ENCODE assay signal across 27 cellular contexts in the genomic region with DNA sequence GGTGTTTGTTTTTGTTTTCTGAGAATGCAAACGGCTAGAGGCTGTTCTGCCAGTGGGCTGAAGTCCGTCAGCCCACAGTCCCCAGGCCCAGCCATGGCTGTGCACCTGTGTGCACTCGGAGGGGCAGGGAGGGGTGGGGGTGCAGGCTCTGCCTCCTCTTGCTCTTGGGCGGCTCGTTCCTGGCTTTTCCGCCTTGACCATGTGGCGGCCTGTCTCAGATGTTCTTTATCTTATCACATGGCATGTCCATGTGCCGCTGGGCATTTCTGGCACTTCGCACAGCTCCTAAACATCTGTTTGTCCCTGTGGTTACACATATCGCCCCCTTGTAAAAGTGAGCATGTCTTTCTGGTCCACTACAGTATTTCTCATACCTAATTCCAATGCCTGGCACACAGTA.
"Had no signal": no experiment of that assay in that cellular context is flagged by ENCODE, and none has a peak within 500 bp of the region (broad histone marks: within the 10 kb centered on the region; RNA-seq: fewer than 3 reads in every experiment).

No MANE protein-coding gene starts in this region.

- H3K27ac ChIP-seq: adrenal gland, body of pancreas, heart right ventricle had no signal

- H3K4me3 ChIP-seq: adrenal gland, body of pancreas, heart right ventricle had no signal

- H3K4me1 Mint-ChIP-seq: activated CD8-positive, alpha-beta memory T cell treated with anti-CD3 and anti-CD28 coated beads, Interleukin-2, amount 10 ng/mL, durations not matched to agents 7 days and 5 days; activated naive CD4-positive, alpha-beta T cell treated with anti-CD3 and anti-CD28 coated beads, Interleukin-2, amount 50 U/mL, for 24 hours; activated naive CD8-positive, alpha-beta T cell treated with anti-CD3 and anti-CD28 coated beads, Interleukin-2, amount 50 U/mL, for 24 hours had no signal

- H3K36me3 ChIP-seq: adrenal gland, heart right ventricle had no signal

- H3K4me1 ChIP-seq: adrenal gland, body of pancreas, heart right ventricle had no signal

- H3K36me3 Mint-ChIP-seq: activated CD4-positive, alpha-beta memory T cell treated with anti-CD3 and anti-CD28 coated beads for 36 hours; activated CD8-positive, alpha-beta memory T cell treated with anti-CD3 and anti-CD28 coated beads, Interleukin-2, amount 10 ng/mL, durations not matched to agents 7 days and 5 days; activated naive CD4-positive, alpha-beta T cell treated with anti-CD3 and anti-CD28 coated beads, Interleukin-2, amount 50 U/mL, for 24 hours; activated naive CD8-positive, alpha-beta T cell treated with anti-CD3 and anti-CD28 coated beads for 36 hours had no signal

- DNase-seq: activated CD4-positive, alpha-beta memory T cell treated with anti-CD3 and anti-CD28 coated beads for 36 hours; activated CD4-positive, alpha-beta T cell treated with anti-CD3 and anti-CD28 coated beads for 1 hour; activated CD4-positive, alpha-beta T cell treated with anti-CD3 and anti-CD28 coated beads for 48 hours; activated CD4-positive, alpha-beta T cell treated with anti-CD3 and anti-CD28 coated beads, Interleukin-2, amount 50 U/mL, for 1 hour; activated CD8-positive, alpha-beta memory T cell treated with anti-CD3 and anti-CD28 coated beads, Interleukin-2, amount 10 ng/mL, durations not matched to agents 7 days and 5 days; activated CD8-positive, alpha-beta memory T cell treated with anti-CD3 and anti-CD28 coated beads, Interleukin-2, amount 50 U/mL, for 4 hours; activated CD8-positive, alpha-beta T cell treated with anti-CD3 and anti-CD28 coated beads, Interleukin-2, amount 10 ng/mL, durations not matched to agents 7 days and 5 days; activated effector memory CD4-positive, alpha-beta T cell treated with anti-CD3 and anti-CD28 coated beads, Interleukin-2, amount 50 U/mL, for 16 hours; activated naive CD4-positive, alpha-beta T cell treated with anti-CD3 and anti-CD28 coated beads for 36 hours; activated naive CD8-positive, alpha-beta T cell treated with anti-CD3 and anti-CD28 coated beads for 36 hours; activated naive CD8-positive, alpha-beta T cell treated with anti-CD3 and anti-CD28 coated beads, Interleukin-2, amount 50 U/mL, for 24 hours; activated T-cell treated with anti-CD3 and anti-CD28 coated beads, Interleukin-2, amount 50 U/mL, for 1 hour; activated T-cell treated with anti-CD3 and anti-CD28 coated beads, Interleukin-2, amount 50 U/mL, for 48 hours; adrenal gland; amygdala; body of pancreas; caudate nucleus; cortex of kidney; dermis blood vessel endothelial cell; effector CD8-positive, alpha-beta T cell; foreskin fibroblast; heart right ventricle; T-helper 2 cell had no signal

- H3K27me3 Mint-ChIP-seq: activated CD8-positive, alpha-beta memory T cell treated with anti-CD3 and anti-CD28 coated beads, Interleukin-2, amount 10 ng/mL, durations not matched to agents 7 days and 5 days had no signal

- H3K9me3 ChIP-seq: adrenal gland, body of pancreas had no signal

- H3K9me3 Mint-ChIP-seq: activated naive CD4-positive, alpha-beta T cell treated with anti-CD3 and anti-CD28 coated beads for 36 hours had no signal

- H3K27me3 ChIP-seq: body of pancreas had no signal

- H3K27ac Mint-ChIP-seq: activated CD4-positive, alpha-beta memory T cell treated with anti-CD3 and anti-CD28 coated beads for 36 hours; activated CD8-positive, alpha-beta memory T cell treated with anti-CD3 and anti-CD28 coated beads, Interleukin-2, amount 10 ng/mL, durations not matched to agents 7 days and 5 days; activated CD8-positive, alpha-beta T cell treated with anti-CD3 and anti-CD28 coated beads, Interleukin-2, amount 10 ng/mL, durations not matched to agents 7 days and 5 days; activated naive CD4-positive, alpha-beta T cell treated with anti-CD3 and anti-CD28 coated beads for 36 hours; activated naive CD4-positive, alpha-beta T cell treated with anti-CD3 and anti-CD28 coated beads, Interleukin-2, amount 50 U/mL, for 24 hours; activated naive CD8-positive, alpha-beta T cell treated with anti-CD3 and anti-CD28 coated beads for 36 hours; activated naive CD8-positive, alpha-beta T cell treated with anti-CD3 and anti-CD28 coated beads, Interleukin-2, amount 50 U/mL, for 24 hours; activated T-helper 1 cell treated with anti-CD3 and anti-CD28 coated beads, Interleukin-12 subunit alpha, Interleukin-12 subunit beta, Interleukin-2, Interleukin-4 antibody, amounts not matched to agents 30 ng/mL and 10 ng/mL and 1 ng/mL, durations not matched to agents 14 hours and 24 hours and 36 hours; activated T-helper 2 cell treated with anti-CD3 and anti-CD28 coated beads, Interferon-gamma antibody, Interleukin-2, Interleukin-4, amounts not matched to agents 10 μg/mL and 5 μg/mL and 100 μg/mL, durations not matched to agents 14 hours and 24 hours and 36 hours; WTC11 had no signal

- H3K4me3 Mint-ChIP-seq: activated CD4-positive, alpha-beta memory T cell treated with anti-CD3 and anti-CD28 coated beads for 36 hours; activated CD8-positive, alpha-beta memory T cell treated with anti-CD3 and anti-CD28 coated beads, Interleukin-2, amount 10 ng/mL, durations not matched to agents 7 days and 5 days; activated CD8-positive, alpha-beta T cell treated with anti-CD3 and anti-CD28 coated beads, Interleukin-2, amount 10 ng/mL, durations not matched to agents 7 days and 5 days; activated naive CD4-positive, alpha-beta T cell treated with anti-CD3 and anti-CD28 coated beads for 36 hours; activated naive CD4-positive, alpha-beta T cell treated with anti-CD3 and anti-CD28 coated beads, Interleukin-2, amount 50 U/mL, for 24 hours; activated naive CD8-positive, alpha-beta T cell treated with anti-CD3 and anti-CD28 coated beads for 36 hours; activated naive CD8-positive, alpha-beta T cell treated with anti-CD3 and anti-CD28 coated beads, Interleukin-2, amount 50 U/mL, for 24 hours; activated T-helper 1 cell treated with anti-CD3 and anti-CD28 coated beads, Interleukin-12 subunit alpha, Interleukin-12 subunit beta, Interleukin-2, Interleukin-4 antibody, amounts not matched to agents 30 ng/mL and 10 ng/mL and 1 ng/mL, durations not matched to agents 14 hours and 24 hours and 36 hours; WTC11 had no signal
